In the genomic region with DNA sequence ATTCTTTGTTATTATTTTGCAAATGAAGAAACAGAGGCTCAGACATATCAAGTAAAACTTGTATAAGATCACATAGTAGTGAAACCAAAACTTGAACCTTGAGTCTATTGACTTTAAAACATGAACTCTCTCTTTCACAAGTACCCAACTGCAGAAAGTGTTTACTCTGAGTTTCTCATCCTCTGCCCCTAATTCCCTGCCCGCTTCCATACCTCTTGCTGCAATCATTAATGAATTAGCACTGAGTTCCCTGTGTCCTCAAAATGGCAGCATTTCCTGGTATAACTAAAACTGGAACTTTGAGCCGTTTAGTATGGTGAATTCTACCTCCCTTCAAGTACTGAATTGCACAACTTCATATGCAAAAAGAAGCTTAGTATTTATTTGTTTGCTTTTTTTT, we compare ENCODE assay signal across 16 cellular contexts.
A peak's percentile ranks its signal among the peaks of the same experiment; 100 is the strongest.
DNase-seq lines count a peak whose midpoint lies in the region; ATAC-seq lines count a peak whose summit lies in the region.
"Had no signal": no experiment of that assay in that cellular context is flagged by ENCODE, and none has a peak within 500 bp of the region (broad histone marks: within the 10 kb centered on the region; RNA-seq: fewer than 3 reads in every experiment).

No MANE protein-coding gene starts in this region.

- H3K4me1 Mint-ChIP-seq in activated CD8-positive, alpha-beta T cell treated with anti-CD3 and anti-CD28 coated beads, Interleukin-2, amount 10 ng/mL, durations not matched to agents 7 days and 5 days (ENCODE audit: low read depth) = peaks cover 26% of the 10 kb centered on the region

- no peak overlapping the region for H3K4me3 Mint-ChIP-seq in activated CD8-positive, alpha-beta T cell treated with anti-CD3 and anti-CD28 coated beads, Interleukin-2, amount 10 ng/mL, durations not matched to agents 7 days and 5 days
- H3K4me3 Mint-ChIP-seq: effector memory CD8-positive, alpha-beta T cell had no signal

- H3K27ac Mint-ChIP-seq in activated CD8-positive, alpha-beta T cell treated with anti-CD3 and anti-CD28 coated beads, Interleukin-2, amount 10 ng/mL, durations not matched to agents 7 days and 5 days = no peak overlapping the region
- H3K27ac Mint-ChIP-seq: effector memory CD8-positive, alpha-beta T cell had no signal

- H3K9me3 Mint-ChIP-seq in activated CD8-positive, alpha-beta T cell treated with anti-CD3 and anti-CD28 coated beads, Interleukin-2, amount 10 ng/mL, durations not matched to agents 7 days and 5 days (ENCODE audit: insufficient read depth) = no peaks in the 10 kb centered on the region
- H3K9me3 Mint-ChIP-seq: effector memory CD8-positive, alpha-beta T cell had no signal

- H3K27me3 Mint-ChIP-seq in activated CD8-positive, alpha-beta T cell treated with anti-CD3 and anti-CD28 coated beads, Interleukin-2, amount 10 ng/mL, durations not matched to agents 7 days and 5 days (ENCODE audit: low read depth) = peaks cover under 1% of the 10 kb centered on the region

- no peaks in the 10 kb centered on the region for H3K36me3 Mint-ChIP-seq in activated CD8-positive, alpha-beta T cell treated with anti-CD3 and anti-CD28 coated beads, Interleukin-2, amount 10 ng/mL, durations not matched to agents 7 days and 5 days (ENCODE audit: low read depth)

- no peak for DNase-seq in left lobe of liver (ENCODE audit: low spot score)
- no peak for DNase-seq in NCI-H187 treated with DMSO at 0.1 percent for 48 hours (lab: John Stamatoyannopoulos, UW)
- DNase-seq in NCI-H524 treated with DMSO at 0.1 percent for 48 hours (lab: John Stamatoyannopoulos, UW) = no peak
- no peak for DNase-seq in activated CD8-positive, alpha-beta T cell treated with anti-CD3 and anti-CD28 coated beads, Interleukin-2, amount 10 ng/mL, durations not matched to agents 7 days and 5 days
- no peak for DNase-seq in GM19240 (ENCODE audit: insufficient read length, low spot score)
- DNase-seq: activated CD4-positive, CD25-positive, alpha-beta regulatory T cell; activated naive CD4-positive, alpha-beta T cell treated with Interleukin-2 at 50 U/mL for 16 hours; BE2C; DMS79 treated with DMSO at 0.1 percent for 48 hours; effector memory CD8-positive, alpha-beta T cell; NCI-H2227 treated with DMSO at 0.1 percent for 48 hours; nucleus accumbens; stimulated activated naive CD4-positive, alpha-beta T cell treated with Interleukin-2 at 50 U/mL for 16 hours had no signal

- CTCF ChIA-PET in activated CD8-positive, alpha-beta T cell treated with anti-CD3 and anti-CD28 coated beads, Interleukin-2, amount 10 ng/mL, durations not matched to agents 7 days and 5 days (lab: Charles Lee) = no interaction called here

- ATAC-seq in GM19025 (IDR thresholded peaks at IDR 0.05; ENCODE audit: low read depth, unreplicated experiment) (peak; percentile 45), GM21723 (IDR thresholded peaks at IDR 0.05; ENCODE audit: unreplicated experiment) (peak; percentile 59), HG03280 (IDR thresholded peaks at IDR 0.05; ENCODE audit: unreplicated experiment) (peak; percentile 51), left lobe of liver (peak; percentile 93)
- no peak for ATAC-seq in activated CD8-positive, alpha-beta T cell treated with anti-CD3 and anti-CD28 coated beads, Interleukin-2, amount 10 ng/mL, durations not matched to agents 7 days and 5 days
- ATAC-seq: effector memory CD8-positive, alpha-beta T cell had no signal

- POLR2A ChIA-PET in activated CD8-positive, alpha-beta T cell treated with anti-CD3 and anti-CD28 coated beads, Interleukin-2, amount 10 ng/mL, durations not matched to agents 7 days and 5 days (lab: Charles Lee) = no interaction called here
